1 cellular context compared by ENCODE assay signal in genomic region chr10:43348511-43349312, GRCh38.
TF ChIP-seq lines count a peak whose summit lies in the region.

No MANE protein-coding gene starts in this region.

TF ChIP-seq in HepG2, 621 proteins besides CTCF, POLR2A, EP300 and RAD21 (continued from another document):
- TF ChIP-seq ZNF331 (CRISPR knock-in tag; IDR thresholded peaks at IDR 0.05) = peak; percentile 47; the same call in 1 of the 2 replicates
- no peak for TF ChIP-seq TGIF2 (CRISPR knock-in tag; IDR thresholded peaks at IDR 0.05)
- no peak for TF ChIP-seq ZNF792 (CRISPR knock-in tag; IDR thresholded peaks at IDR 0.05)
- TF ChIP-seq JARID2 (CRISPR knock-in tag; IDR thresholded peaks at IDR 0.05; ENCODE audit: insufficient replicate concordance) = no peak
- no peak for TF ChIP-seq ZBTB10 (CRISPR knock-in tag; IDR thresholded peaks at IDR 0.05; ENCODE audit: borderline replicate concordance)
- TF ChIP-seq ZNF350 (CRISPR knock-in tag; IDR thresholded peaks at IDR 0.05; ENCODE audit: borderline replicate concordance, low read depth) = peak; percentile 35; the same call in 1 of the 2 replicates
- TF ChIP-seq NFRKB (IDR thresholded peaks at IDR 0.05) = no peak
- no peak for TF ChIP-seq ZNF362 (CRISPR knock-in tag; IDR thresholded peaks at IDR 0.05; ENCODE audit: borderline replicate concordance)
- no peak for TF ChIP-seq NRL (CRISPR knock-in tag; IDR thresholded peaks at IDR 0.05; ENCODE audit: borderline replicate concordance)
- no peak for TF ChIP-seq ZNF639 (CRISPR knock-in tag; conservative IDR thresholded peaks at IDR 0.05)
- no peak for TF ChIP-seq HNRNPL (IDR thresholded peaks at IDR 0.05; ENCODE audit: low read depth, low read length)
- TF ChIP-seq THAP8 (CRISPR knock-in tag; IDR thresholded peaks at IDR 0.05; ENCODE audit: borderline replicate concordance) = no peak
- TF ChIP-seq AFF4 (CRISPR knock-in tag; IDR thresholded peaks at IDR 0.05) = no peak
- no peak for TF ChIP-seq POGK (CRISPR knock-in tag; conservative IDR thresholded peaks at IDR 0.05)
- no peak for TF ChIP-seq ZNF766 (CRISPR knock-in tag; IDR thresholded peaks at IDR 0.05; ENCODE audit: borderline replicate concordance)
- TF ChIP-seq CENPBD1 (CRISPR knock-in tag; IDR thresholded peaks at IDR 0.05; ENCODE audit: borderline replicate concordance, low read depth) = no peak
- peak; percentile 71 for TF ChIP-seq ELF1 (CRISPR knock-in tag; IDR thresholded peaks at IDR 0.05)
- no peak for TF ChIP-seq MTERF4 (CRISPR knock-in tag; IDR thresholded peaks at IDR 0.05)
- peak; percentile 14; the same call in 1 of the 2 replicates for TF ChIP-seq FOSL2 (CRISPR knock-in tag; IDR thresholded peaks at IDR 0.05)
- no peak for TF ChIP-seq ZBTB14 (CRISPR knock-in tag; IDR thresholded peaks at IDR 0.05)
- TF ChIP-seq SNRNP70 (IDR thresholded peaks at IDR 0.05; ENCODE audit: low read depth, low read length) = no peak
